8 cellular contexts compared by ENCODE assay signal in genomic region chr6:10719386-10720228, GRCh38. TPM values are rescaled to one million over a fixed set of nuclear protein-coding genes. Genes with fewer than 3 reads are reported as not detected.
DNase-seq lines count a peak whose midpoint lies in the region; ATAC-seq lines count a peak whose summit lies in the region.

No MANE protein-coding gene starts in this region.

- peaks cover 0 to 9% of the 10 kb centered on the region in 2 donors for H3K9me3 Mint-ChIP-seq in activated naive CD4-positive, alpha-beta T cell treated with anti-CD3 and anti-CD28 coated beads, Interleukin-2, amount 50 U/mL, for 72 hours

- peak in 1 of 2 donors; percentile 1 for ATAC-seq in activated naive CD4-positive, alpha-beta T cell treated with anti-CD3 and anti-CD28 coated beads, Interleukin-2, amount 50 U/mL, for 72 hours
- ATAC-seq in left colon, result no peak
- no peak for ATAC-seq in HG03139 (IDR thresholded peaks at IDR 0.05; ENCODE audit: unreplicated experiment)
- ATAC-seq in GM21576 (IDR thresholded peaks at IDR 0.05; ENCODE audit: unreplicated experiment), result no peak

- H3K27me3 ChIP-seq in MG63 (no peaks in the 10 kb centered on the region), subcutaneous abdominal adipose tissue (ENCODE audit: control insufficient read depth in 5 of 5, insufficient read depth in 4 of 5, low read length in 5 of 5) (no peaks in the 10 kb centered on the region)

- H3K4me3 ChIP-seq in MG63 (peak overlapping the region; percentile 43), subcutaneous abdominal adipose tissue (ENCODE audit: low read depth in 1 of 5, low read length in 5 of 5) (peak overlapping the region; percentile 2 to 81 (median 68))

- H3K9me3 ChIP-seq in MG63 (peaks cover 11% of the 10 kb centered on the region), subcutaneous abdominal adipose tissue (ENCODE audit: control insufficient read depth in 5 of 5, low read length in 5 of 5) (peaks cover 0 to 3% (median 0%) of the 10 kb centered on the region in 5 donors)

- DNase-seq in AG20443 (ENCODE audit: low spot score), result peak; percentile 18
- DNase-seq in MG63, result peak; percentile 38
- DNase-seq in activated naive CD4-positive, alpha-beta T cell treated with anti-CD3 and anti-CD28 coated beads, Interleukin-2, amount 50 U/mL, for 72 hours (ENCODE audit: low spot score in 2 of 2), result peak in 1 of 2 donors; percentile 25
- peak; percentile 45 to 54 for DNase-seq in left colon
- DNase-seq in D341Med (ENCODE audit: low spot score), result no peak

- peaks cover 6% of the 10 kb centered on the region for H3K36me3 ChIP-seq in MG63
- peaks cover 0 to under 1% (median 0%) of the 10 kb centered on the region in 5 donors for H3K36me3 ChIP-seq in subcutaneous abdominal adipose tissue (ENCODE audit: control insufficient read depth in 5 of 5, insufficient read depth in 5 of 5, low read length in 5 of 5)

- intact Hi-C loops in left colon (cut with DNase I, micrococcal nuclease), result no loop called here

- peaks cover 16 to 34% of the 10 kb centered on the region in 2 donors for H3K36me3 Mint-ChIP-seq in activated naive CD4-positive, alpha-beta T cell treated with anti-CD3 and anti-CD28 coated beads, Interleukin-2, amount 50 U/mL, for 72 hours

- peak overlapping the region; percentile 30 for H3K27ac ChIP-seq in subcutaneous abdominal adipose tissue (ENCODE audit: low read depth, low read length)

- peak overlapping the region; percentile 50 to 88 for H3K27ac Mint-ChIP-seq in activated naive CD4-positive, alpha-beta T cell treated with anti-CD3 and anti-CD28 coated beads, Interleukin-2, amount 50 U/mL, for 72 hours

- peaks cover 4 to 33% (median 27%) of the 10 kb centered on the region in 5 donors for H3K4me1 ChIP-seq in subcutaneous abdominal adipose tissue (ENCODE audit: control insufficient read depth in 5 of 5, insufficient read depth in 5 of 5, low read length in 5 of 5)

- peak overlapping the region in 4 of 5 donors; percentile 49 to 59 (median 54) for H3K9ac ChIP-seq in subcutaneous abdominal adipose tissue (ENCODE audit: low read length in 5 of 5)

RNA-seq across cellular contexts. Expression of gene TMEM14C, which starts 3.3 kb away (rescaled TPM):
- total RNA-seq in MG63 (2014; rRNA removed; shearing (Covaris generic); ENCODE audit: low replicate concordance), result 273 and 374 TPM in 2 replicates
- total RNA-seq in activated naive CD4-positive, alpha-beta T cell treated with anti-CD3 and anti-CD28 coated beads, Interleukin-2, amount 50 U/mL, for 72 hours, result 10 to 100 TPM; 67.2 to 91.1 TPM
- 10 to 100 TPM; 77.2 to 98.0 TPM for total RNA-seq in left colon

RNA-seq across cellular contexts. Expression of gene PAK1IP1, which starts 24.8 kb away (rescaled TPM):
- total RNA-seq in MG63 (2014; rRNA removed; shearing (Covaris generic); ENCODE audit: low replicate concordance), result 142 and 161 TPM in 2 replicates
- 10 to 100 TPM; 20.3 TPM for total RNA-seq in activated naive CD4-positive, alpha-beta T cell treated with anti-CD3 and anti-CD28 coated beads, Interleukin-2, amount 50 U/mL, for 72 hours
- 1 to 10 TPM; 7.5 to 9.4 TPM for total RNA-seq in left colon

RNA-seq across cellular contexts. Expression of gene C6orf52, which starts 25.2 kb away (rescaled TPM):
- not detected in 2 replicates for total RNA-seq in MG63 (2014; rRNA removed; shearing (Covaris generic); ENCODE audit: low replicate concordance)
- total RNA-seq in activated naive CD4-positive, alpha-beta T cell treated with anti-CD3 and anti-CD28 coated beads, Interleukin-2, amount 50 U/mL, for 72 hours, result 1 to 10 TPM in 1 of 2 donors, not detected in 1; 1.0 TPM
- total RNA-seq in left colon, result 1 to 10 TPM in 1 of 2 donors, not detected in 1; 1.8 TPM

RNA-seq across cellular contexts. Expression of gene TMEM14B, which starts 28.0 kb away (rescaled TPM):
- total RNA-seq in MG63 (2014; rRNA removed; shearing (Covaris generic); ENCODE audit: low replicate concordance), result 404 and 423 TPM in 2 replicates
- 100 to 1,000 TPM in 1 of 2 donors, 10 to 100 TPM in 1; 86.7 to 104 TPM for total RNA-seq in activated naive CD4-positive, alpha-beta T cell treated with anti-CD3 and anti-CD28 coated beads, Interleukin-2, amount 50 U/mL, for 72 hours
- 10 to 100 TPM; 61.1 to 62.6 TPM for total RNA-seq in left colon
